Comparison of ENCODE assay signal across 15 cellular contexts in genomic region chrX:134868766-134869495, GRCh38. TPM values are rescaled to one million over a fixed set of nuclear protein-coding genes. Genes with fewer than 3 reads are reported as not detected.
DNase-seq lines count a peak whose midpoint lies in the region; ATAC-seq, FAIRE-seq and TF ChIP-seq lines count a peak whose summit lies in the region.
"Had no signal": no experiment of that assay in that cellular context is flagged by ENCODE, and none has a peak within 500 bp of the region (broad histone marks: within the 10 kb centered on the region; RNA-seq: fewer than 3 reads in every experiment).

No MANE protein-coding gene starts in this region.

- H3K4me3 ChIP-seq in PC-9 (no peak overlapping the region), endothelial cell of umbilical vein (replicated peaks in 1 of 3; ENCODE audit: insufficient read depth in 1 of 3, low read depth in 1 of 3, low read length in 3 of 3) (no peak overlapping the region)
- H3K4me3 ChIP-seq: GM12878, skin epidermis, testis had no signal

- H3K4me1 Mint-ChIP-seq in T-helper 2 cell treated with Interferon-gamma antibody and Interleukin-4, amounts not matched to agents 5 μg/mL and 100 μg/mL, for 36 hours (ENCODE audit: low read depth) = no peaks in the 10 kb centered on the region
- H3K4me1 Mint-ChIP-seq: activated naive CD4-positive, alpha-beta T cell treated with anti-CD3 and anti-CD28 coated beads, Interleukin-2, amount 50 U/mL, for 24 hours; nephron had no signal

- no peak overlapping the region for H3K4me3 Mint-ChIP-seq in T-helper 2 cell treated with Interferon-gamma antibody and Interleukin-4, amounts not matched to agents 5 μg/mL and 100 μg/mL, for 36 hours
- H3K4me3 Mint-ChIP-seq: activated naive CD4-positive, alpha-beta T cell treated with anti-CD3 and anti-CD28 coated beads, Interleukin-2, amount 50 U/mL, for 24 hours; nephron had no signal

- H3K9me1 ChIP-seq in endothelial cell of umbilical vein (replicated peaks; ENCODE audit: control insufficient read depth, extremely low read depth, insufficient read depth, low read length) = no peaks in the 10 kb centered on the region

- intact Hi-C loops in PC-9 (cut with micrococcal nuclease; ENCODE audit: unreplicated experiment) = no loop called here
- intact Hi-C loops in endothelial cell of umbilical vein (cut with micrococcal nuclease) = no loop called here

- peaks cover 17% of the 10 kb centered on the region for H3K4me1 ChIP-seq in PC-9 (replicated peaks; ENCODE audit: insufficient read depth)
- no peaks in the 10 kb centered on the region for H3K4me1 ChIP-seq in endothelial cell of umbilical vein (ENCODE audit: control insufficient read depth, extremely low read depth, insufficient read depth, low read length)
- H3K4me1 ChIP-seq: testis had no signal

- dilution Hi-C loops in endothelial cell of umbilical vein (cut with MboI; ENCODE audit: extremely low pct_ligation_motif_present, low sequenced_read_pairs) = no loop called here

- BruUV-seq in PC-9 (replicated peaks; lab: Mats Ljungman, UMichigan) = no TSS peak
- BruUV-seq in endothelial cell of umbilical vein (replicated peaks; lab: Mats Ljungman, UMichigan) = no TSS peak

- H3K36me3 Mint-ChIP-seq in T-helper 2 cell treated with Interferon-gamma antibody and Interleukin-4, amounts not matched to agents 5 μg/mL and 100 μg/mL, for 36 hours (ENCODE audit: low read depth) = no peaks in the 10 kb centered on the region

- no peak overlapping the region for H3K27ac Mint-ChIP-seq in T-helper 2 cell treated with Interferon-gamma antibody and Interleukin-4, amounts not matched to agents 5 μg/mL and 100 μg/mL, for 36 hours
- H3K27ac Mint-ChIP-seq: activated naive CD4-positive, alpha-beta T cell treated with anti-CD3 and anti-CD28 coated beads, Interleukin-2, amount 50 U/mL, for 24 hours; nephron had no signal

- H3K36me3 ChIP-seq in PC-9 (ENCODE audit: low read depth) (no peaks in the 10 kb centered on the region), endothelial cell of umbilical vein (ENCODE audit: control insufficient read depth in 2 of 2, extremely low read depth in 1 of 2, insufficient read depth in 2 of 2, low read length in 2 of 2) (no peaks in the 10 kb centered on the region)

- FAIRE-seq in endothelial cell of umbilical vein (lab: Jason Lieb, UNC) = peak; percentile 46
- FAIRE-seq: colon, GM12878 had no signal

- CTCF ChIA-PET in PC-9 (lab: Charles Lee) = no interaction called here
- CTCF ChIA-PET in endothelial cell of umbilical vein (lab: Charles Lee) = no interaction called here

- no peaks in the 10 kb centered on the region for H3K9me3 Mint-ChIP-seq in T-helper 2 cell treated with Interferon-gamma antibody and Interleukin-4, amounts not matched to agents 5 μg/mL and 100 μg/mL, for 36 hours
- H3K9me3 Mint-ChIP-seq: activated naive CD4-positive, alpha-beta T cell treated with anti-CD3 and anti-CD28 coated beads, Interleukin-2, amount 50 U/mL, for 24 hours had no signal

- H2AFZ ChIP-seq in PC-9 = no peak overlapping the region
- no peak overlapping the region for H2AFZ ChIP-seq in endothelial cell of umbilical vein (ENCODE audit: low read depth, low read length)

- peak; percentile 47 for DNase-seq in GM03348 (ENCODE audit: low spot score)
- DNase-seq in PC-9 = peak in 1 of 2 experiments; percentile 80
- DNase-seq in endothelial cell of umbilical vein (ENCODE audit: low read depth, low spot score) = peak; percentile 51
- DNase-seq in renal cortical epithelial cell (ENCODE audit: low read depth) = peak; percentile 43
- DNase-seq in GF-D8 (lab: John Stamatoyannopoulos, UW) = no peak
- DNase-seq in DMS153 (lab: John Stamatoyannopoulos, UW) = no peak
- no peak for DNase-seq in T-helper 2 cell treated with Interferon-gamma antibody and Interleukin-4, amounts not matched to agents 5 μg/mL and 100 μg/mL, for 36 hours (ENCODE audit: low spot score)
- DNase-seq: left cardiac atrium, testis had no signal

- TF ChIP-seq CTCF in PC-9 (conservative IDR thresholded peaks at IDR 0.05) (no peak), endothelial cell of umbilical vein (IDR thresholded peaks at IDR 0.05; ENCODE audit: extremely low read depth in 1 of 2, insufficient read depth in 1 of 2, low read depth in 1 of 2, low read length in 2 of 2) (no peak)

- H3F3A ChIP-seq in PC-9 (ENCODE audit: insufficient read depth, low read depth) = peaks cover 10% of the 10 kb centered on the region; the same call in 1 of the 2 replicates

- H3K27ac ChIP-seq in PC-9 (peak overlapping the region; percentile 22), endothelial cell of umbilical vein (ENCODE audit: insufficient read depth, low read depth, low read length) (no peak overlapping the region)
- H3K27ac ChIP-seq: skin epidermis, testis had no signal

- no peak overlapping the region for H3K9ac ChIP-seq in endothelial cell of umbilical vein (replicated peaks; ENCODE audit: extremely low read depth, insufficient read depth, low read length)

- H3K27me3 ChIP-seq in PC-9 (ENCODE audit: insufficient read depth, low read depth) = no peaks in the 10 kb centered on the region
- H3K27me3 ChIP-seq in endothelial cell of umbilical vein (ENCODE audit: control insufficient read depth in 2 of 2, insufficient read depth in 2 of 2, low read length in 2 of 2) = no peaks in the 10 kb centered on the region
- H3K27me3 ChIP-seq: testis had no signal

- TF ChIP-seq POLR2A in endothelial cell of umbilical vein (IDR thresholded peaks at IDR 0.05; ENCODE audit: low read depth, low read length) = no peak

- H3K9me3 ChIP-seq in PC-9 (ENCODE audit: insufficient read depth, low read depth) = no peaks in the 10 kb centered on the region
- no peaks in the 10 kb centered on the region for H3K9me3 ChIP-seq in endothelial cell of umbilical vein (replicated peaks; ENCODE audit: control insufficient read depth, insufficient read depth, low read length)
- H3K9me3 ChIP-seq: testis had no signal

- no peaks in the 10 kb centered on the region for H3K79me2 ChIP-seq in PC-9 (ENCODE audit: low read depth)
- H3K79me2 ChIP-seq in endothelial cell of umbilical vein (ENCODE audit: control insufficient read depth, insufficient read depth, low read length) = no peaks in the 10 kb centered on the region

- H3K27me3 Mint-ChIP-seq in T-helper 2 cell treated with Interferon-gamma antibody and Interleukin-4, amounts not matched to agents 5 μg/mL and 100 μg/mL, for 36 hours (ENCODE audit: low read depth) = peaks cover 6% of the 10 kb centered on the region
- H3K27me3 Mint-ChIP-seq: activated naive CD4-positive, alpha-beta T cell treated with anti-CD3 and anti-CD28 coated beads, Interleukin-2, amount 50 U/mL, for 24 hours had no signal

- no peak for ATAC-seq in HG02870 (IDR thresholded peaks at IDR 0.05; ENCODE audit: unreplicated experiment)
- ATAC-seq: GM12878 had no signal

- no peaks in the 10 kb centered on the region; the same call in 1 of the 2 replicates for H3K9me2 ChIP-seq in PC-9 (ENCODE audit: insufficient read depth)

- POLR2A ChIA-PET in PC-9 (lab: Charles Lee; ENCODE audit: unreplicated experiment) = interaction anchor here (0.6 kb wide), 1 partner anchor 18 kb away, joined by 3 read pairs; no protein-coding TSS in a partner anchor
- POLR2A ChIA-PET in endothelial cell of umbilical vein (lab: Charles Lee) = no interaction called here

- no peaks in the 10 kb centered on the region for H4K20me1 ChIP-seq in PC-9 (ENCODE audit: insufficient read depth)
- H4K20me1 ChIP-seq in endothelial cell of umbilical vein (replicated peaks; ENCODE audit: control insufficient read depth, extremely low read depth, insufficient read depth, low read length) = no peaks in the 10 kb centered on the region

- peak overlapping the region; percentile 54 for H3K4me2 ChIP-seq in PC-9
- H3K4me2 ChIP-seq in endothelial cell of umbilical vein (ENCODE audit: insufficient read depth, low read length) = no peak overlapping the region

TF ChIP-seq in endothelial cell of umbilical vein, 7 proteins besides CTCF, POLR2A, EP300 and RAD21:
- TF ChIP-seq MYC (IDR thresholded peaks at IDR 0.05; ENCODE audit: low read depth, low read length) = no peak
- TF ChIP-seq JUN (IDR thresholded peaks at IDR 0.05; ENCODE audit: borderline replicate concordance, insufficient read depth, insufficient read length, low read depth) = peak; percentile 31
- TF ChIP-seq FOS (IDR thresholded peaks at IDR 0.05; ENCODE audit: borderline replicate concordance, insufficient read depth, low read length) = peak; percentile 55
- TF ChIP-seq GATA2 (IDR thresholded peaks at IDR 0.05; ENCODE audit: insufficient read depth, insufficient read length, low read depth, low read length) = no peak
- TF ChIP-seq EZH2 (IDR thresholded peaks at IDR 0.05; ENCODE audit: borderline replicate concordance, low read depth, low read length, severe bottlenecking) = no peak
TF ChIP-seq in endothelial cell of umbilical vein: peak in this region for 2.

RNA-seq across cellular contexts. Expression of gene MOSPD1, which starts 46.1 kb away (rescaled TPM):
- total RNA-seq in PC-9 (2021) (22.3 and 31.0 TPM in 2 replicates), endothelial cell of umbilical vein (16.0 and 19.5 TPM in 2 replicates), renal cortical epithelial cell (32.1 and 32.5 TPM in 2 replicates)
- 4.3 and 5.2 TPM in 2 replicates for polyA plus RNA-seq in endothelial cell of umbilical vein
- polyA plus RNA-seq in endothelial cell of umbilical vein (2011; cell fraction: cytosol; rRNA removed) = 8.0 and 8.8 TPM in 2 replicates
- 6.6 and 7.2 TPM in 2 replicates for polyA plus RNA-seq in endothelial cell of umbilical vein (2011; cell fraction: nucleus; rRNA removed)
- 19.7 and 24.1 TPM in 2 replicates for polyA plus RNA-seq in endothelial cell of umbilical vein (2012)
- polyA minus RNA-seq in endothelial cell of umbilical vein = 18.0 and 20.8 TPM in 2 replicates
- 15.2 TPM for polyA minus RNA-seq in endothelial cell of umbilical vein (2011; cell fraction: cytosol; rRNA and poly(A)+ RNA removed)
- 3.4 and 8.0 TPM in 2 replicates for polyA minus RNA-seq in endothelial cell of umbilical vein (2011; cell fraction: nucleus; rRNA and poly(A)+ RNA removed)

Comparison
In these comparisons a context has a peak if more than half of its experiments do, and no peak if none do; other contexts are left out.
1. DNase-seq: peak in GM03348 (single experiment), endothelial cell of umbilical vein (single experiment) and renal cortical epithelial cell (single experiment); none in GF-D8 (single experiment), DMS153 (single experiment) and T-helper 2 cell treated with Interferon-gamma antibody and Interleukin-4, amounts not matched to agents 5 μg/mL and 100 μg/mL, for 36 hours (single experiment).